In the genomic region with DNA sequence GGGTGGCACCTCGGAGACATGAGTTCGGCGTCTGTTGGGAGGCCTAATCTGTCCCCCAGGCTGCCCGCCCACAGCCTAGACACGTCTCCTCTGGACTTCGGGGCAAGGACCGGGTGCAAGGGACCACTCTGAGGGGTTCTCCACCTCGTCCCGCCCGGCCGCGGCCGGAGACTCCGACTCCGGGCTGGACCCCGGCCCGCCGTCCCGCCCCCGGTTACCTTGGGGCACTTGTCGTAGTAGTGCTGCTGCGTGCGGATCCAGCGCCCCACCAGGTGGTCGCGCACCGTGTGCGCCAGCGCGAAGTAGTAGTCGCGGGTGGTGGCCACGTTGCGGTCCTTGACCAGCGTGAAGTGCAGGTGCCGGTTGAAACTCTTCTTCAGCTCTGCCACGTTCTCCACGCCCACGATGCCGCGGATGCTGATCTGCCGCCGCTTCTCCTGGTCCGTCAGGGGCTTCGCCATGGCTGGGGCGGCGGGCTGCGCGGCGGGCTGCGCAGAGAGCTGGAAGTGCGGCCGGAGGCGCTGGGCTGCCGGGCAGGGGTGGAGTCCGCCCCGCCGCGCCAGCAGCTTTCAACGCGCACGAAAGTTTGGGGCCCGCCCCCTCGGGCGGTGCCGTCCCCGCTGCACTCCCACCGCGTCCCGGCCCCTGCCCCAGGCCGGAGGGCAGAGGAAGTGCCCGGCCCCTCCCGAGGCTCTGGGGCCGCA, we compare ENCODE assay signal across 1 cellular context.
TF ChIP-seq lines count a peak whose summit lies in the region.

Gene PYGL, minus strand, starts transcription at position 541 of the 704 bp plus-strand sequence. Its CDS starts 80 bp downstream, at position 461.

TF ChIP-seq in HepG2, 621 proteins besides CTCF, POLR2A, EP300 and RAD21 (continued from another document and continues in another):
- TF ChIP-seq TRAFD1 (CRISPR knock-in tag; IDR thresholded peaks at IDR 0.05; ENCODE audit: borderline replicate concordance) (0 out of 2 replicates have a peak, but pooled peaks have one; percentile 62), ZNF274 (CRISPR knock-in tag; IDR thresholded peaks at IDR 0.05) (no peak; the same call in 1 of the 2 replicates), HDAC6 (IDR thresholded peaks at IDR 0.05; ENCODE audit: low read depth, low read length) (no peak), ZNF790 (CRISPR knock-in tag; IDR thresholded peaks at IDR 0.05; ENCODE audit: borderline replicate concordance) (no peak), SIN3A (IDR thresholded peaks at IDR 0.05; ENCODE audit: borderline replicate concordance, low read depth, low read length) (no peak; the same call in 1 of the 2 replicates), TRIM24 (CRISPR knock-in tag; IDR thresholded peaks at IDR 0.05) (0 out of 2 replicates have a peak, but pooled peaks have one; percentile 28), ZBTB40 (IDR thresholded peaks at IDR 0.05) (no peak), ZBTB40 (CRISPR knock-in tag; IDR thresholded peaks at IDR 0.05) (peak; percentile 59), ZNF235 (CRISPR knock-in tag; IDR thresholded peaks at IDR 0.05; ENCODE audit: borderline replicate concordance) (peak; percentile 68; the same call in 1 of the 2 replicates), ZNF598 (CRISPR knock-in tag; IDR thresholded peaks at IDR 0.05; ENCODE audit: borderline replicate concordance) (peak; percentile 1; the same call in 1 of the 2 replicates), HIVEP1 (CRISPR knock-in tag; IDR thresholded peaks at IDR 0.05) (peak; percentile 92; the same call in 1 of the 2 replicates), ZSCAN9 (CRISPR knock-in tag; IDR thresholded peaks at IDR 0.05; ENCODE audit: borderline replicate concordance) (no peak), ZNF124 (CRISPR knock-in tag; IDR thresholded peaks at IDR 0.05) (no peak), BRD4 (CRISPR knock-in tag; IDR thresholded peaks at IDR 0.05) (0 out of 2 replicates have a peak, but pooled peaks have one; percentile 45), ZNF510 (CRISPR knock-in tag; IDR thresholded peaks at IDR 0.05; ENCODE audit: low read depth) (no peak), ZNF296 (CRISPR knock-in tag; conservative IDR thresholded peaks at IDR 0.05) (peak; percentile 54; the same call in 1 of the 2 replicates), KLF11 (CRISPR knock-in tag; IDR thresholded peaks at IDR 0.05) (0 out of 2 replicates have a peak, but pooled peaks have one; percentile 44), MTA1 (CRISPR knock-in tag; IDR thresholded peaks at IDR 0.05; ENCODE audit: borderline replicate concordance) (no peak; the same call in 1 of the 2 replicates), ZFP82 (CRISPR knock-in tag; IDR thresholded peaks at IDR 0.05; ENCODE audit: borderline replicate concordance) (peak; percentile 87; the same call in 1 of the 2 replicates), CHCHD3 (CRISPR knock-in tag; IDR thresholded peaks at IDR 0.05) (peak; percentile 56; the same call in 1 of the 2 replicates), PLRG1 (conservative IDR thresholded peaks at IDR 0.05) (no peak), SALL2 (CRISPR knock-in tag; IDR thresholded peaks at IDR 0.05) (0 out of 2 replicates have a peak, but pooled peaks have one; percentile 56), ZNF234 (CRISPR knock-in tag; conservative IDR thresholded peaks at IDR 0.05) (0 out of 2 replicates have a peak, but pooled peaks have one; percentile 16), CENPX (CRISPR knock-in tag; IDR thresholded peaks at IDR 0.05) (no peak), ZNF792 (CRISPR knock-in tag; IDR thresholded peaks at IDR 0.05) (peak; percentile 19; the same call in 1 of the 2 replicates), MZF1 (CRISPR knock-in tag; IDR thresholded peaks at IDR 0.05; ENCODE audit: borderline replicate concordance) (no peak; the same call in 1 of the 2 replicates), E2F5 (CRISPR knock-in tag; conservative IDR thresholded peaks at IDR 0.05) (no peak; the same call in 1 of the 2 replicates)
- TF ChIP-seq, protein P1, sequence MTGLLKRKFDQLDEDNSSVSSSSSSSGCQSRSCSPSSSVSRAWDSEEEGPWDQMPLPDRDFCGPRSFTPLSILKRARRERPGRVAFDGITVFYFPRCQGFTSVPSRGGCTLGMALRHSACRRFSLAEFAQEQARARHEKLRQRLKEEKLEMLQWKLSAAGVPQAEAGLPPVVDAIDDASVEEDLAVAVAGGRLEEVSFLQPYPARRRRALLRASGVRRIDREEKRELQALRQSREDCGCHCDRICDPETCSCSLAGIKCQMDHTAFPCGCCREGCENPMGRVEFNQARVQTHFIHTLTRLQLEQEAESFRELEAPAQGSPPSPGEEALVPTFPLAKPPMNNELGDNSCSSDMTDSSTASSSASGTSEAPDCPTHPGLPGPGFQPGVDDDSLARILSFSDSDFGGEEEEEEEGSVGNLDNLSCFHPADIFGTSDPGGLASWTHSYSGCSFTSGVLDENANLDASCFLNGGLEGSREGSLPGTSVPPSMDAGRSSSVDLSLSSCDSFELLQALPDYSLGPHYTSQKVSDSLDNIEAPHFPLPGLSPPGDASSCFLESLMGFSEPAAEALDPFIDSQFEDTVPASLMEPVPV (CRISPR knock-in tag; IDR thresholded peaks at IDR 0.05): peak; percentile 62
- TF ChIP-seq, protein P2, sequence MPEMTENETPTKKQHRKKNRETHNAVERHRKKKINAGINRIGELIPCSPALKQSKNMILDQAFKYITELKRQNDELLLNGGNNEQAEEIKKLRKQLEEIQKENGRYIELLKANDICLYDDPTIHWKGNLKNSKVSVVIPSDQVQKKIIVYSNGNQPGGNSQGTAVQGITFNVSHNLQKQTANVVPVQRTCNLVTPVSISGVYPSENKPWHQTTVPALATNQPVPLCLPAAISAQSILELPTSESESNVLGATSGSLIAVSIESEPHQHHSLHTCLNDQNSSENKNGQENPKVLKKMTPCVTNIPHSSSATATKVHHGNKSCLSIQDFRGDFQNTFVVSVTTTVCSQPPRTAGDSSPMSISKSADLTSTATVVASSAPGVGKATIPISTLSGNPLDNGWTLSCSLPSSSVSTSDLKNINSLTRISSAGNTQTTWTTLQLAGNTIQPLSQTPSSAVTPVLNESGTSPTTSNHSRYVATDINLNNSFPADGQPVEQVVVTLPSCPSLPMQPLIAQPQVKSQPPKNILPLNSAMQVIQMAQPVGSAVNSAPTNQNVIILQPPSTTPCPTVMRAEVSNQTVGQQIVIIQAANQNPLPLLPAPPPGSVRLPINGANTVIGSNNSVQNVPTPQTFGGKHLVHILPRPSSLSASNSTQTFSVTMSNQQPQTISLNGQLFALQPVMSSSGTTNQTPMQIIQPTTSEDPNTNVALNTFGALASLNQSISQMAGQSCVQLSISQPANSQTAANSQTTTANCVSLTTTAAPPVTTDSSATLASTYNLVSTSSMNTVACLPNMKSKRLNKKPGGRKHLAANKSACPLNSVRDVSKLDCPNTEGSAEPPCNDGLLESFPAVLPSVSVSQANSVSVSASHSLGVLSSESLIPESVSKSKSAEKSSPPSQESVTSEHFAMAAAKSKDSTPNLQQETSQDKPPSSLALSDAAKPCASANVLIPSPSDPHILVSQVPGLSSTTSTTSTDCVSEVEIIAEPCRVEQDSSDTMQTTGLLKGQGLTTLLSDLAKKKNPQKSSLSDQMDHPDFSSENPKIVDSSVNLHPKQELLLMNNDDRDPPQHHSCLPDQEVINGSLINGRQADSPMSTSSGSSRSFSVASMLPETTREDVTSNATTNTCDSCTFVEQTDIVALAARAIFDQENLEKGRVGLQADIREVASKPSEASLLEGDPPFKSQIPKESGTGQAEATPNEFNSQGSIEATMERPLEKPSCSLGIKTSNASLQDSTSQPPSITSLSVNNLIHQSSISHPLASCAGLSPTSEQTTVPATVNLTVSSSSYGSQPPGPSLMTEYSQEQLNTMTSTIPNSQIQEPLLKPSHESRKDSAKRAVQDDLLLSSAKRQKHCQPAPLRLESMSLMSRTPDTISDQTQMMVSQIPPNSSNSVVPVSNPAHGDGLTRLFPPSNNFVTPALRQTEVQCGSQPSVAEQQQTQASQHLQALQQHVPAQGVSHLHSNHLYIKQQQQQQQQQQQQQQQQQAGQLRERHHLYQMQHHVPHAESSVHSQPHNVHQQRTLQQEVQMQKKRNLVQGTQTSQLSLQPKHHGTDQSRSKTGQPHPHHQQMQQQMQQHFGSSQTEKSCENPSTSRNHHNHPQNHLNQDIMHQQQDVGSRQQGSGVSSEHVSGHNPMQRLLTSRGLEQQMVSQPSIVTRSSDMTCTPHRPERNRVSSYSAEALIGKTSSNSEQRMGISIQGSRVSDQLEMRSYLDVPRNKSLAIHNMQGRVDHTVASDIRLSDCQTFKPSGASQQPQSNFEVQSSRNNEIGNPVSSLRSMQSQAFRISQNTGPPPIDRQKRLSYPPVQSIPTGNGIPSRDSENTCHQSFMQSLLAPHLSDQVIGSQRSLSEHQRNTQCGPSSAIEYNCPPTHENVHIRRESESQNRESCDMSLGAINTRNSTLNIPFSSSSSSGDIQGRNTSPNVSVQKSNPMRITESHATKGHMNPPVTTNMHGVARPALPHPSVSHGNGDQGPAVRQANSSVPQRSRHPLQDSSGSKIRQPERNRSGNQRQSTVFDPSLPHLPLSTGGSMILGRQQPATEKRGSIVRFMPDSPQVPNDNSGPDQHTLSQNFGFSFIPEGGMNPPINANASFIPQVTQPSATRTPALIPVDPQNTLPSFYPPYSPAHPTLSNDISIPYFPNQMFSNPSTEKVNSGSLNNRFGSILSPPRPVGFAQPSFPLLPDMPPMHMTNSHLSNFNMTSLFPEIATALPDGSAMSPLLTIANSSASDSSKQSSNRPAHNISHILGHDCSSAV (CRISPR knock-in tag; IDR thresholded peaks at IDR 0.05; ENCODE audit: borderline replicate concordance): no peak
- TF ChIP-seq, protein P3, sequence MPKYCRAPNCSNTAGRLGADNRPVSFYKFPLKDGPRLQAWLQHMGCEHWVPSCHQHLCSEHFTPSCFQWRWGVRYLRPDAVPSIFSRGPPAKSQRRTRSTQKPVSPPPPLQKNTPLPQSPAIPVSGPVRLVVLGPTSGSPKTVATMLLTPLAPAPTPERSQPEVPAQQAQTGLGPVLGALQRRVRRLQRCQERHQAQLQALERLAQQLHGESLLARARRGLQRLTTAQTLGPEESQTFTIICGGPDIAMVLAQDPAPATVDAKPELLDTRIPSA (CRISPR knock-in tag; IDR thresholded peaks at IDR 0.05; ENCODE audit: borderline replicate concordance): peak; percentile 87; the same call in 1 of the 2 replicates
